In the genomic region with DNA sequence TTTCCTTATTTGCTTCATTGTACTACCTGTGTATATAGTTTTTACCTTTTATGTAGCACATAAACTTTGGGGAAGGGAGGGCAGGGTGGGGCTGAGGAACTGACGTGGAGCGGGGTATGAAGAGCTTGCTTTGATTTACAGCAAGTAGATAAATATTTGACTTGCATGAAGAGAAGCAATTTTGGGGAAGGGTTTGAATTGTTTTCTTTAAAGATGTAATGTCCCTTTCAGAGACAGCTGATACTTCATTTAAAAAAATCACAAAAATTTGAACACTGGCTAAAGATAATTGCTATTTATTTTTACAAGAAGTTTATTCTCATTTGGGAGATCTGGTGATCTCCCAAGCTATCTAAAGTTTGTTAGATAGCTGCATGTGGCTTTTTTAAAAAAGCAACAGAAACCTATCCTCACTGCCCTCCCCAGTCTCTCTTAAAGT, we compare ENCODE assay signal across 8 cellular contexts. TPM values are rescaled to one million over a fixed set of nuclear protein-coding genes. Genes with fewer than 3 reads are reported as not detected.
DNase-seq lines count a peak whose midpoint lies in the region; ATAC-seq, FAIRE-seq and TF ChIP-seq lines count a peak whose summit lies in the region.

No MANE protein-coding gene starts in this region.

- no peak for FAIRE-seq in frontal cortex (lab: Jason Lieb, UNC)

- H3K27me3 Mint-ChIP-seq in activated T-helper 2 cell treated with anti-CD3 and anti-CD28 coated beads, Interferon-gamma antibody, Interleukin-2, Interleukin-4, amounts not matched to agents 10 μg/mL and 5 μg/mL and 100 μg/mL, durations not matched to agents 14 hours and 24 hours and 36 hours (ENCODE audit: low read depth) = no peaks in the 10 kb centered on the region
- no peaks in the 10 kb centered on the region for H3K27me3 Mint-ChIP-seq in mesothelial cell of epicardium (ENCODE audit: low read depth)

- H3K9me3 ChIP-seq in BE2C (no peaks in the 10 kb centered on the region), mononuclear cell (ENCODE audit: low read depth, low read length) (no peaks in the 10 kb centered on the region)

- H3K4me1 ChIP-seq in BE2C (no peaks in the 10 kb centered on the region), mononuclear cell (ENCODE audit: insufficient read depth, low read length) (peaks cover 31% of the 10 kb centered on the region)

- peak overlapping the region; percentile 92 for H3K4me3 ChIP-seq in BE2C (ENCODE audit: low read depth, low read length)
- H3K4me3 ChIP-seq in HFF-Myc (replicated peaks; ENCODE audit: low read depth, low read length) = peak overlapping the region; percentile 89
- peak overlapping the region; percentile 3 for H3K4me3 ChIP-seq in mononuclear cell (ENCODE audit: low read length)

- ATAC-seq in HG03571 (IDR thresholded peaks at IDR 0.05; ENCODE audit: unreplicated experiment) = no peak
- ATAC-seq in GM19035 (IDR thresholded peaks at IDR 0.05; ENCODE audit: unreplicated experiment) = no peak

- intact Hi-C loops in activated T-helper 2 cell treated with anti-CD3 and anti-CD28 coated beads, Interferon-gamma antibody, Interleukin-2, Interleukin-4, amounts not matched to agents 10 μg/mL and 5 μg/mL and 100 μg/mL, durations not matched to agents 14 hours and 24 hours and 36 hours (cut with micrococcal nuclease) = loop anchor here (5.0 kb wide), 1 partner anchor 1671 kb away; no protein-coding TSS in a partner anchor

- H3K9me3 Mint-ChIP-seq in activated T-helper 2 cell treated with anti-CD3 and anti-CD28 coated beads, Interferon-gamma antibody, Interleukin-2, Interleukin-4, amounts not matched to agents 10 μg/mL and 5 μg/mL and 100 μg/mL, durations not matched to agents 14 hours and 24 hours and 36 hours = no peaks in the 10 kb centered on the region
- H3K9me3 Mint-ChIP-seq in mesothelial cell of epicardium = no peaks in the 10 kb centered on the region

- H3K27me3 ChIP-seq in BE2C (no peaks in the 10 kb centered on the region), mononuclear cell (ENCODE audit: insufficient read depth, low read length) (no peaks in the 10 kb centered on the region)

- peaks cover 70% of the 10 kb centered on the region for H3K36me3 Mint-ChIP-seq in activated T-helper 2 cell treated with anti-CD3 and anti-CD28 coated beads, Interferon-gamma antibody, Interleukin-2, Interleukin-4, amounts not matched to agents 10 μg/mL and 5 μg/mL and 100 μg/mL, durations not matched to agents 14 hours and 24 hours and 36 hours (ENCODE audit: low read depth)
- H3K36me3 Mint-ChIP-seq in mesothelial cell of epicardium = peaks cover 9% of the 10 kb centered on the region

- H3K27ac Mint-ChIP-seq in activated T-helper 2 cell treated with anti-CD3 and anti-CD28 coated beads, Interferon-gamma antibody, Interleukin-2, Interleukin-4, amounts not matched to agents 10 μg/mL and 5 μg/mL and 100 μg/mL, durations not matched to agents 14 hours and 24 hours and 36 hours = peak overlapping the region; percentile 98
- no peak overlapping the region for H3K27ac Mint-ChIP-seq in mesothelial cell of epicardium

- H3K4me1 Mint-ChIP-seq in activated T-helper 2 cell treated with anti-CD3 and anti-CD28 coated beads, Interferon-gamma antibody, Interleukin-2, Interleukin-4, amounts not matched to agents 10 μg/mL and 5 μg/mL and 100 μg/mL, durations not matched to agents 14 hours and 24 hours and 36 hours (ENCODE audit: low read depth) = peaks cover 24% of the 10 kb centered on the region
- peaks cover 42% of the 10 kb centered on the region for H3K4me1 Mint-ChIP-seq in mesothelial cell of epicardium

- peaks cover 42% of the 10 kb centered on the region for H3K36me3 ChIP-seq in BE2C

- DNase-seq in BE2C (no peak), HFF-Myc (ENCODE audit: extremely low read depth, low read depth) (no peak), mesothelial cell of epicardium (ENCODE audit: low spot score in 2 of 2, unreplicated experiment in 2 of 2) (no peak), frontal cortex (ENCODE audit: low spot score in 2 of 2) (no peak)
- no peak for DNase-seq in activated T-helper 2 cell treated with anti-CD3 and anti-CD28 coated beads, Interferon-gamma antibody, Interleukin-2, Interleukin-4, amounts not matched to agents 10 μg/mL and 5 μg/mL and 100 μg/mL, durations not matched to agents 14 hours and 24 hours and 36 hours (ENCODE audit: low spot score)

- peak overlapping the region; percentile 99 for H3K4me3 Mint-ChIP-seq in activated T-helper 2 cell treated with anti-CD3 and anti-CD28 coated beads, Interferon-gamma antibody, Interleukin-2, Interleukin-4, amounts not matched to agents 10 μg/mL and 5 μg/mL and 100 μg/mL, durations not matched to agents 14 hours and 24 hours and 36 hours (ENCODE audit: low read depth)
- no peak overlapping the region for H3K4me3 Mint-ChIP-seq in mesothelial cell of epicardium

- no peak for TF ChIP-seq CTCF in BE2C (IDR thresholded peaks at IDR 0.05; ENCODE audit: low read depth, low read length)
- no peak for TF ChIP-seq CTCF in HFF-Myc (IDR thresholded peaks at IDR 0.05; ENCODE audit: low read depth, low read length, missing control alignments)
- no peak for TF ChIP-seq CTCF in mesothelial cell of epicardium (IDR thresholded peaks at IDR 0.05; ENCODE audit: unreplicated experiment)

RNA-seq across cellular contexts. Expression of gene CDKN1B, which starts 4.1 kb away (rescaled TPM):
- 105 TPM for polyA plus RNA-seq in BE2C (2012; ENCODE audit: insufficient read depth, insufficient read length, low read depth)
- total RNA-seq in activated T-helper 2 cell treated with anti-CD3 and anti-CD28 coated beads, Interferon-gamma antibody, Interleukin-2, Interleukin-4, amounts not matched to agents 10 μg/mL and 5 μg/mL and 100 μg/mL, durations not matched to agents 14 hours and 24 hours and 36 hours = 49.0 and 53.4 TPM in 2 replicates
- 268 TPM for total RNA-seq in mononuclear cell
- 23.6 to 28.3 TPM (median 25.0 TPM) in 3 replicates for total RNA-seq in mesothelial cell of epicardium
- 151 TPM for total RNA-seq in frontal cortex

RNA-seq across cellular contexts. Expression of gene GPR19, which starts 25.3 kb away (rescaled TPM):
- polyA plus RNA-seq in BE2C (2012; ENCODE audit: insufficient read depth, insufficient read length, low read depth) = 5.6 TPM
- 8.9 and 12.2 TPM in 2 replicates for total RNA-seq in activated T-helper 2 cell treated with anti-CD3 and anti-CD28 coated beads, Interferon-gamma antibody, Interleukin-2, Interleukin-4, amounts not matched to agents 10 μg/mL and 5 μg/mL and 100 μg/mL, durations not matched to agents 14 hours and 24 hours and 36 hours
- total RNA-seq in mononuclear cell (0.73 TPM), mesothelial cell of epicardium (0.53 to 1.1 TPM (median 1.0 TPM) in 3 replicates), frontal cortex (32.2 TPM)

Comparison
In these comparisons a context has a peak if more than half of its experiments do, and no peak if none do; other contexts are left out.
1. H3K4me3 ChIP-seq: peak in every context shown above with its lines; median percentile 92 in BE2C; 89 in HFF-Myc; 3 in mononuclear cell.